8 cellular contexts compared by ENCODE assay signal in genomic region chr20:45469336-45470261, GRCh38. TPM values are rescaled to one million over a fixed set of nuclear protein-coding genes. Genes with fewer than 3 reads are reported as not detected.
DNase-seq lines count a peak whose midpoint lies in the region; ATAC-seq, FAIRE-seq and TF ChIP-seq lines count a peak whose summit lies in the region.

WFDC2 (plus strand) TSS chr20:45469753; CDS start chr20:45469782, 29 bp downstream.

- FAIRE-seq in frontal cortex (lab: Jason Lieb, UNC) = no peak

- H3K27ac Mint-ChIP-seq in WTC11 = no peak within 1 kb of the TSS

- no peaks in the 10 kb centered on the region for H3K27me3 ChIP-seq in right atrium auricular region

- peaks cover 23% of the 10 kb centered on the region for H3K36me3 Mint-ChIP-seq in WTC11

- H3K9me3 ChIP-seq in right atrium auricular region = no peaks in the 10 kb centered on the region

- H3K4me3 ChIP-seq in right atrium auricular region (peak within 1 kb of the TSS; percentile 27 to 52), retinal pigment epithelial cell (ENCODE audit: low read length) (peak within 1 kb of the TSS; percentile 36)

- no peaks in the 10 kb centered on the region for H3K36me3 ChIP-seq in right atrium auricular region

- peaks cover 46% of the 10 kb centered on the region for H3K4me1 Mint-ChIP-seq in WTC11

- POLR2A ChIA-PET in WTC11 (lab: Charles Lee) = interaction anchor here (0.6 to 1.6 kb wide), 3 partner anchors 11 to 910 kb away, joined by 3 to 4 read pairs (median 4); no protein-coding TSS in a partner anchor

- H3K4me3 Mint-ChIP-seq in WTC11 = peak within 1 kb of the TSS; percentile 77

- H3K27ac ChIP-seq in right atrium auricular region = peak within 1 kb of the TSS in 1 of 2 donors; percentile 3

- no peaks in the 10 kb centered on the region for H3K9me3 Mint-ChIP-seq in WTC11

- peaks cover 7% of the 10 kb centered on the region for H3K27me3 Mint-ChIP-seq in WTC11 (ENCODE audit: low read depth)

- peaks cover 0 to 20% of the 10 kb centered on the region in 2 donors for H3K4me1 ChIP-seq in right atrium auricular region

- DNase-seq in stimulated activated CD4-positive, alpha-beta T cell treated with anti-CD3 and anti-CD28 coated beads, Interleukin-15, amount 100 ng/mL, for 24 hours = peak; percentile 18
- DNase-seq in stimulated activated CD4-positive, alpha-beta T cell treated with anti-CD3 and anti-CD28 coated beads, Interleukin-1b, Interleukin-23, amount 100 ng/mL, for 48 hours = no peak
- peak; percentile 68 for DNase-seq in WTC11 (ENCODE audit: low spot score)
- DNase-seq in right atrium auricular region (ENCODE audit: low spot score) = no peak
- no peak for DNase-seq in retinal pigment epithelial cell (ENCODE audit: low read depth)
- DNase-seq in epidermal melanocyte (ENCODE audit: insufficient read length, low spot score) = no peak
- DNase-seq in NCI-H446 (lab: John Stamatoyannopoulos, UW) = no peak
- no peak for DNase-seq in frontal cortex (ENCODE audit: low spot score in 2 of 2)

- ATAC-seq in WTC11 = peak; percentile 54

- TF ChIP-seq CTCF in WTC11 (IDR thresholded peaks at IDR 0.05) (no peak), right atrium auricular region (IDR thresholded peaks at IDR 0.05) (no peak), retinal pigment epithelial cell (conservative IDR thresholded peaks at IDR 0.05; ENCODE audit: low read depth, low read length) (peak; percentile 19)

- CTCF ChIA-PET in WTC11 (lab: Charles Lee) = interaction anchor here (0.5 to 2.8 kb wide), 19 partner anchors 10 to 314 kb away, joined by 3 to 23 read pairs (median 8); partner anchors contain the start of gene SYS1

TF ChIP-seq in WTC11, 78 proteins besides CTCF, POLR2A, EP300 and RAD21:
- TF ChIP-seq E2F1 (CRISPR knock-in tag; IDR thresholded peaks at IDR 0.05) (peak; percentile 14; the same call in 1 of the 2 replicates), KAT7 (CRISPR knock-in tag; IDR thresholded peaks at IDR 0.05; ENCODE audit: borderline replicate concordance) (no peak)

RNA-seq across cellular contexts. Expression of gene WFDC2, which starts in this region (rescaled TPM):
- 76.4 to 114 TPM (median 99.4 TPM) in 3 replicates for total RNA-seq in WTC11 (2021)
- total RNA-seq in right atrium auricular region = 10 to 100 TPM in 1 of 2 donors, not detected in 1; 12.4 TPM
- 3.3 TPM for total RNA-seq in frontal cortex

Comparison
In these comparisons a context has a peak if more than half of its experiments do, and no peak if none do; other contexts are left out.
1. DNase-seq: peak in stimulated activated CD4-positive, alpha-beta T cell treated with anti-CD3 and anti-CD28 coated beads, Interleukin-15, amount 100 ng/mL, for 24 hours (single experiment) and WTC11 (single experiment); none in stimulated activated CD4-positive, alpha-beta T cell treated with anti-CD3 and anti-CD28 coated beads, Interleukin-1b, Interleukin-23, amount 100 ng/mL, for 48 hours (single experiment), right atrium auricular region (single experiment), retinal pigment epithelial cell (single experiment), epidermal melanocyte (single experiment), NCI-H446 (0 of 2) and frontal cortex (0 of 2).